Comparison of ENCODE assay signal across 9 cellular contexts in the genomic region with DNA sequence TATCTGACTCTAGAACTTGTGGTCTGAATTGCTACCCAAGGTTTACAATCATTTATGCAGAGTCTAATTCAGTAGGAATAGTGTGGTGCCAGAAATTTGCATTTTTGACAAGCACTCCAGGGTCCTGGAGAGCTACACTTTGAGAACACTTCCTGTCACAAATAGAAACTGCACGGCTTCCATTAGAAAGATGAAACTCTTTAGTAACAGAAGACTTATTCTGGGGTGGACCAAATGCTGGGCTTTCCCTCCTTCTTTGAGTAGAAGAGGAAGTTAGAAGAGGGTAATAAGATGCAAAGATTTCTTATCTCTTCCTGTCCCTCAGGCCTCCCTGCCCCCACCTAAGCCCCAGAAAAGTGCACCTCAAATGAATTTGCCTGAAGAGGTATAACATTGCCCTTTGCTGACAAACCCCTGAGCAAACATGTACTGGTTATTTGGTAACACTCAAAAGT. TPM values are rescaled to one million over a fixed set of nuclear protein-coding genes. Genes with fewer than 3 reads are reported as not detected.
DNase-seq lines count a peak whose midpoint lies in the region; ATAC-seq, FAIRE-seq and TF ChIP-seq lines count a peak whose summit lies in the region.
"Had no signal": no experiment of that assay in that cellular context is flagged by ENCODE, and none has a peak within 500 bp of the region (broad histone marks: within the 10 kb centered on the region; RNA-seq: fewer than 3 reads in every experiment).

No MANE protein-coding gene starts in this region.

- H3K4me3 ChIP-seq in pancreas (no peak overlapping the region), tibial artery (no peak overlapping the region)

- H3K27me3 Mint-ChIP-seq in activated T-helper 2 cell treated with anti-CD3 and anti-CD28 coated beads, Interferon-gamma antibody, Interleukin-2, Interleukin-4, amounts not matched to agents 10 μg/mL and 5 μg/mL and 100 μg/mL, durations not matched to agents 14 hours and 24 hours and 36 hours (ENCODE audit: low read depth), result no peaks in the 10 kb centered on the region

- H3K4me3 Mint-ChIP-seq in activated T-helper 2 cell treated with anti-CD3 and anti-CD28 coated beads, Interferon-gamma antibody, Interleukin-2, Interleukin-4, amounts not matched to agents 10 μg/mL and 5 μg/mL and 100 μg/mL, durations not matched to agents 14 hours and 24 hours and 36 hours (ENCODE audit: low read depth), result no peak overlapping the region

- H3K36me3 ChIP-seq in pancreas (peaks cover 0 to 13% (median 0%) of the 10 kb centered on the region in 3 donors), tibial artery (peaks cover 0 to 3% (median 0%) of the 10 kb centered on the region in 3 donors)

- no peaks in the 10 kb centered on the region for H3K9me3 Mint-ChIP-seq in activated T-helper 2 cell treated with anti-CD3 and anti-CD28 coated beads, Interferon-gamma antibody, Interleukin-2, Interleukin-4, amounts not matched to agents 10 μg/mL and 5 μg/mL and 100 μg/mL, durations not matched to agents 14 hours and 24 hours and 36 hours

- no peak for TF ChIP-seq CTCF in pancreas (IDR thresholded peaks at IDR 0.05)
- TF ChIP-seq CTCF in tibial artery (IDR thresholded peaks at IDR 0.05), result no peak

- DNase-seq in GM12891 (ENCODE audit: insufficient read length, low spot score) (peak; percentile 55), pancreas (no peak), amygdala (lab: John Stamatoyannopoulos, UW) (no peak), NCI-H1417 treated with DMSO at 0.1 percent for 48 hours (lab: John Stamatoyannopoulos, UW) (no peak), tibial artery (no peak)
- DNase-seq in activated T-helper 2 cell treated with anti-CD3 and anti-CD28 coated beads, Interferon-gamma antibody, Interleukin-2, Interleukin-4, amounts not matched to agents 10 μg/mL and 5 μg/mL and 100 μg/mL, durations not matched to agents 14 hours and 24 hours and 36 hours (ENCODE audit: low spot score), result peak; percentile 43

- peaks cover 72% of the 10 kb centered on the region for H3K4me1 Mint-ChIP-seq in activated T-helper 2 cell treated with anti-CD3 and anti-CD28 coated beads, Interferon-gamma antibody, Interleukin-2, Interleukin-4, amounts not matched to agents 10 μg/mL and 5 μg/mL and 100 μg/mL, durations not matched to agents 14 hours and 24 hours and 36 hours (ENCODE audit: low read depth)

- H3K4me1 ChIP-seq in pancreas (peaks cover 10 to 12% (median 12%) of the 10 kb centered on the region in 3 donors), tibial artery (peaks cover 0 to 18% (median 17%) of the 10 kb centered on the region in 4 donors)

- peak; percentile 79 for ATAC-seq in GM21381 (IDR thresholded peaks at IDR 0.05; ENCODE audit: unreplicated experiment)
- peak; percentile 89 for ATAC-seq in HG03460 (IDR thresholded peaks at IDR 0.05; ENCODE audit: unreplicated experiment)
- ATAC-seq in pancreas, result no peak
- ATAC-seq: right cardiac atrium had no signal

- 80 to 85% methylated on average over 1 of the region's 1 CpG for WGBS in pancreas, 2 donors

- H3K27ac ChIP-seq in pancreas, result no peak overlapping the region
- H3K27ac ChIP-seq in tibial artery, result no peak overlapping the region

- TF ChIP-seq POLR2A in GM12891 (IDR thresholded peaks at IDR 0.05; ENCODE audit: low read depth, low read length), result no peak

- peak; percentile 55 for FAIRE-seq in GM12891 (lab: Jason Lieb, UNC)
- no peak for FAIRE-seq in pancreas (lab: Jason Lieb, UNC)

- H3K9me3 ChIP-seq in pancreas, result no peaks in the 10 kb centered on the region
- no peaks in the 10 kb centered on the region for H3K9me3 ChIP-seq in tibial artery

- intact Hi-C loops in activated T-helper 2 cell treated with anti-CD3 and anti-CD28 coated beads, Interferon-gamma antibody, Interleukin-2, Interleukin-4, amounts not matched to agents 10 μg/mL and 5 μg/mL and 100 μg/mL, durations not matched to agents 14 hours and 24 hours and 36 hours (cut with micrococcal nuclease), result loop anchor here (10.0 kb wide), 1 partner anchor 237 kb away; no protein-coding TSS in a partner anchor
- intact Hi-C loops in pancreas (cut with DNase I), result no loop called here
- intact Hi-C loops in tibial artery (cut with DNase I; ENCODE audit: low total_unique reads), result loop anchor here (10.0 kb wide), 1 partner anchor 77 kb away; a partner anchor contains a TSS

- peaks cover 53% of the 10 kb centered on the region for H3K36me3 Mint-ChIP-seq in activated T-helper 2 cell treated with anti-CD3 and anti-CD28 coated beads, Interferon-gamma antibody, Interleukin-2, Interleukin-4, amounts not matched to agents 10 μg/mL and 5 μg/mL and 100 μg/mL, durations not matched to agents 14 hours and 24 hours and 36 hours (ENCODE audit: low read depth)

- no peaks in the 10 kb centered on the region for H3K27me3 ChIP-seq in pancreas
- H3K27me3 ChIP-seq in tibial artery, result no peaks in the 10 kb centered on the region

- H3K27ac Mint-ChIP-seq in activated T-helper 2 cell treated with anti-CD3 and anti-CD28 coated beads, Interferon-gamma antibody, Interleukin-2, Interleukin-4, amounts not matched to agents 10 μg/mL and 5 μg/mL and 100 μg/mL, durations not matched to agents 14 hours and 24 hours and 36 hours, result peak overlapping the region; percentile 82

TF ChIP-seq in GM12891, 5 proteins besides CTCF, POLR2A, EP300 and RAD21:
- TF ChIP-seq POU2F2 (IDR thresholded peaks at IDR 0.05; ENCODE audit: low read depth, low read length) (peak; percentile 58; the same call in 1 of the 2 replicates), SPI1 (IDR thresholded peaks at IDR 0.05; ENCODE audit: low read depth, low read length) (peak; percentile 44; the same call in 1 of the 2 replicates), TAF1 (IDR thresholded peaks at IDR 0.05; ENCODE audit: low read depth, low read length) (no peak)

RNA-seq across cellular contexts. Expression of a gene that starts 28.4 kb away (rescaled TPM):
- polyA plus RNA-seq in GM12891 (2012; ENCODE audit: low read depth, missing spikeins), result 26.9 TPM
- 48.5 and 52.1 TPM in 2 replicates for total RNA-seq in activated T-helper 2 cell treated with anti-CD3 and anti-CD28 coated beads, Interferon-gamma antibody, Interleukin-2, Interleukin-4, amounts not matched to agents 10 μg/mL and 5 μg/mL and 100 μg/mL, durations not matched to agents 14 hours and 24 hours and 36 hours
- 10 to 100 TPM; 11.9 to 43.4 (median 21.4) TPM for total RNA-seq in pancreas
- polyA plus RNA-seq in pancreas, result 10 to 100 TPM; 24.9 to 31.9 TPM

Comparison
In these comparisons a context has a peak if more than half of its experiments do, and no peak if none do; other contexts are left out.
1. DNase-seq: peak in GM12891 (single experiment) and activated T-helper 2 cell treated with anti-CD3 and anti-CD28 coated beads, Interferon-gamma antibody, Interleukin-2, Interleukin-4, amounts not matched to agents 10 μg/mL and 5 μg/mL and 100 μg/mL, durations not matched to agents 14 hours and 24 hours and 36 hours (single experiment); none in pancreas (0 of 6), amygdala (0 of 56), NCI-H1417 treated with DMSO at 0.1 percent for 48 hours (single experiment) and tibial artery (0 of 2).
2. ATAC-seq: peak in GM21381 (single experiment) and HG03460 (single experiment); none in pancreas (0 of 4).
3. intact Hi-C loops: an anchor here in activated T-helper 2 cell treated with anti-CD3 and anti-CD28 coated beads, Interferon-gamma antibody, Interleukin-2, Interleukin-4, amounts not matched to agents 10 μg/mL and 5 μg/mL and 100 μg/mL, durations not matched to agents 14 hours and 24 hours and 36 hours (10.0 kb wide) and tibial artery (10.0 kb wide); none called in pancreas.